In genomic region chr7:84482476-84482875, GRCh38 we compare ENCODE assay signal across 34 cellular contexts.
"Had no signal": no experiment of that assay in that cellular context is flagged by ENCODE, and none has a peak within 500 bp of the region (broad histone marks: within the 10 kb centered on the region; RNA-seq: fewer than 3 reads in every experiment).

No MANE protein-coding gene starts in this region.

- H3K4me3 ChIP-seq: adrenal gland, body of pancreas, esophagus muscularis mucosa, gastrocnemius medialis, heart left ventricle had no signal

- H3K9me3 ChIP-seq: adrenal gland, body of pancreas, esophagus muscularis mucosa, gastrocnemius medialis, heart left ventricle had no signal

- DNase-seq: activated B cell treated with CpG ODN at 0.5 μM for 24 hours; activated CD4-positive, alpha-beta T cell treated with anti-CD3 and anti-CD28 coated beads for 48 hours; activated CD4-positive, alpha-beta T cell treated with anti-CD3 and anti-CD28 coated beads, Interleukin-2, amount 50 U/mL, for 1 hour; activated CD4-positive, alpha-beta T cell treated with anti-CD3 and anti-CD28 coated beads, Interleukin-2, amount 50 U/mL, for 48 hours; activated CD8-positive, alpha-beta memory T cell treated with anti-CD3 and anti-CD28 coated beads for 24 hours; activated CD8-positive, alpha-beta T cell treated with anti-CD3 and anti-CD28 coated beads for 36 hours; activated effector memory CD4-positive, alpha-beta T cell treated with anti-CD3 and anti-CD28 coated beads, Interleukin-2, amount 50 U/mL, for 16 hours; activated naive CD4-positive, alpha-beta T cell treated with anti-CD3 and anti-CD28 coated beads for 36 hours; activated naive CD8-positive, alpha-beta T cell treated with anti-CD3 and anti-CD28 coated beads for 36 hours; activated naive CD8-positive, alpha-beta T cell treated with anti-CD3 and anti-CD28 coated beads, Interleukin-2, amount 50 U/mL, for 24 hours; activated T-cell treated with anti-CD3 and anti-CD28 coated beads, Interleukin-2, amount 50 U/mL, for 4 hours; adrenal gland; amygdala; aorta; body of pancreas; caudate nucleus; cortex of kidney; dermis blood vessel endothelial cell; effector CD4-positive, alpha-beta T cell; effector memory CD8-positive, alpha-beta T cell; erythroblast; foreskin keratinocyte; gastrocnemius medialis; glutamatergic neuron; heart left ventricle; T-helper 17 cell; T1000; WERI-Rb-1 had no signal

- H3K4me3 Mint-ChIP-seq: activated B cell treated with CpG ODN at 0.5 μM for 24 hours; activated CD8-positive, alpha-beta T cell treated with anti-CD3 and anti-CD28 coated beads for 36 hours; activated naive CD4-positive, alpha-beta T cell treated with anti-CD3 and anti-CD28 coated beads for 36 hours; activated naive CD4-positive, alpha-beta T cell treated with anti-CD3 and anti-CD28 coated beads, Interleukin-2, amount 50 U/mL, for 24 hours; activated naive CD8-positive, alpha-beta T cell treated with anti-CD3 and anti-CD28 coated beads for 36 hours; activated naive CD8-positive, alpha-beta T cell treated with anti-CD3 and anti-CD28 coated beads, Interleukin-2, amount 50 U/mL, for 24 hours; activated T-cell treated with anti-CD3 and anti-CD28 coated beads, Interleukin-2, amount 50 U/mL, for 4 hours; activated T-helper 1 cell treated with anti-CD3 and anti-CD28 coated beads, Interleukin-12 subunit alpha, Interleukin-12 subunit beta, Interleukin-2, Interleukin-4 antibody, amounts not matched to agents 30 ng/mL and 10 ng/mL and 1 ng/mL, durations not matched to agents 14 hours and 24 hours and 36 hours; effector memory CD8-positive, alpha-beta T cell; T-helper 17 cell; T-helper 2 cell treated with Interferon-gamma antibody and Interleukin-4, amounts not matched to agents 5 μg/mL and 100 μg/mL, for 36 hours had no signal

- H3K9me3 Mint-ChIP-seq: activated B cell treated with CpG ODN at 0.5 μM for 24 hours; activated CD8-positive, alpha-beta T cell treated with anti-CD3 and anti-CD28 coated beads for 36 hours; activated naive CD4-positive, alpha-beta T cell treated with anti-CD3 and anti-CD28 coated beads for 36 hours; activated naive CD4-positive, alpha-beta T cell treated with anti-CD3 and anti-CD28 coated beads, Interleukin-2, amount 50 U/mL, for 24 hours; activated naive CD8-positive, alpha-beta T cell treated with anti-CD3 and anti-CD28 coated beads for 36 hours; activated naive CD8-positive, alpha-beta T cell treated with anti-CD3 and anti-CD28 coated beads, Interleukin-2, amount 50 U/mL, for 24 hours; activated T-cell treated with anti-CD3 and anti-CD28 coated beads, Interleukin-2, amount 50 U/mL, for 4 hours; activated T-helper 1 cell treated with anti-CD3 and anti-CD28 coated beads, Interleukin-12 subunit alpha, Interleukin-12 subunit beta, Interleukin-2, Interleukin-4 antibody, amounts not matched to agents 30 ng/mL and 10 ng/mL and 1 ng/mL, durations not matched to agents 14 hours and 24 hours and 36 hours; activated T-helper 2 cell treated with anti-CD3 and anti-CD28 coated beads, Interferon-gamma antibody, Interleukin-2, Interleukin-4, amounts not matched to agents 10 μg/mL and 5 μg/mL and 100 μg/mL, durations not matched to agents 14 hours and 24 hours and 36 hours; T-helper 2 cell treated with Interferon-gamma antibody and Interleukin-4, amounts not matched to agents 5 μg/mL and 100 μg/mL, for 36 hours had no signal

- H3K4me1 ChIP-seq: adrenal gland, body of pancreas, esophagus muscularis mucosa, foreskin keratinocyte, gastrocnemius medialis, heart left ventricle had no signal

- H3K27ac ChIP-seq: adrenal gland, body of pancreas, esophagus muscularis mucosa, foreskin keratinocyte, gastrocnemius medialis, heart left ventricle, WERI-Rb-1 had no signal

- H3K4me1 Mint-ChIP-seq: activated B cell treated with CpG ODN at 0.5 μM for 24 hours; activated naive CD4-positive, alpha-beta T cell treated with anti-CD3 and anti-CD28 coated beads, Interleukin-2, amount 50 U/mL, for 24 hours; activated naive CD8-positive, alpha-beta T cell treated with anti-CD3 and anti-CD28 coated beads for 36 hours; activated naive CD8-positive, alpha-beta T cell treated with anti-CD3 and anti-CD28 coated beads, Interleukin-2, amount 50 U/mL, for 24 hours; T-helper 17 cell had no signal

- H3K36me3 ChIP-seq: adrenal gland, esophagus muscularis mucosa, gastrocnemius medialis, heart left ventricle, WERI-Rb-1 had no signal

- H3K27me3 ChIP-seq: adrenal gland, body of pancreas, esophagus muscularis mucosa, foreskin keratinocyte, gastrocnemius medialis, heart left ventricle had no signal

- H3K27me3 Mint-ChIP-seq: activated B cell treated with CpG ODN at 0.5 μM for 24 hours; activated CD8-positive, alpha-beta T cell treated with anti-CD3 and anti-CD28 coated beads for 36 hours; activated naive CD4-positive, alpha-beta T cell treated with anti-CD3 and anti-CD28 coated beads, Interleukin-2, amount 50 U/mL, for 24 hours; activated naive CD8-positive, alpha-beta T cell treated with anti-CD3 and anti-CD28 coated beads for 36 hours; activated naive CD8-positive, alpha-beta T cell treated with anti-CD3 and anti-CD28 coated beads, Interleukin-2, amount 50 U/mL, for 24 hours; effector memory CD8-positive, alpha-beta T cell; T-helper 17 cell had no signal

- ATAC-seq: activated CD4-positive, CD25-positive, alpha-beta regulatory T cell treated with anti-CD3 and anti-CD28 coated beads, Interleukin-2, amount 50 U/mL, for 24 hours; activated CD8-positive, alpha-beta T cell treated with anti-CD3 and anti-CD28 coated beads for 36 hours; activated naive CD8-positive, alpha-beta T cell treated with anti-CD3 and anti-CD28 coated beads, Interleukin-2, amount 50 U/mL, for 24 hours; activated T-cell treated with anti-CD3 and anti-CD28 coated beads, Interleukin-2, amount 50 U/mL, for 4 hours; body of pancreas; effector memory CD8-positive, alpha-beta T cell; foreskin keratinocyte; gastrocnemius medialis; heart left ventricle; T-helper 17 cell had no signal

- H3K36me3 Mint-ChIP-seq: activated naive CD4-positive, alpha-beta T cell treated with anti-CD3 and anti-CD28 coated beads, Interleukin-2, amount 50 U/mL, for 24 hours; activated naive CD8-positive, alpha-beta T cell treated with anti-CD3 and anti-CD28 coated beads for 36 hours had no signal

- H3K27ac Mint-ChIP-seq: activated B cell treated with CpG ODN at 0.5 μM for 24 hours; activated CD8-positive, alpha-beta T cell treated with anti-CD3 and anti-CD28 coated beads for 36 hours; activated naive CD4-positive, alpha-beta T cell treated with anti-CD3 and anti-CD28 coated beads for 36 hours; activated naive CD4-positive, alpha-beta T cell treated with anti-CD3 and anti-CD28 coated beads, Interleukin-2, amount 50 U/mL, for 24 hours; activated naive CD8-positive, alpha-beta T cell treated with anti-CD3 and anti-CD28 coated beads for 36 hours; activated naive CD8-positive, alpha-beta T cell treated with anti-CD3 and anti-CD28 coated beads, Interleukin-2, amount 50 U/mL, for 24 hours; activated T-helper 1 cell treated with anti-CD3 and anti-CD28 coated beads, Interleukin-12 subunit alpha, Interleukin-12 subunit beta, Interleukin-2, Interleukin-4 antibody, amounts not matched to agents 30 ng/mL and 10 ng/mL and 1 ng/mL, durations not matched to agents 14 hours and 24 hours and 36 hours; activated T-helper 2 cell treated with anti-CD3 and anti-CD28 coated beads, Interferon-gamma antibody, Interleukin-2, Interleukin-4, amounts not matched to agents 10 μg/mL and 5 μg/mL and 100 μg/mL, durations not matched to agents 14 hours and 24 hours and 36 hours; effector memory CD8-positive, alpha-beta T cell; T-helper 17 cell; T-helper 2 cell treated with Interferon-gamma antibody and Interleukin-4, amounts not matched to agents 5 μg/mL and 100 μg/mL, for 36 hours had no signal
